ENCODE assay signal across 17 cellular contexts in genomic region chr12:100986595-100987547, GRCh38.
DNase-seq lines count a peak whose midpoint lies in the region; ATAC-seq and TF ChIP-seq lines count a peak whose summit lies in the region.
"Had no signal": no experiment of that assay in that cellular context is flagged by ENCODE, and none has a peak within 500 bp of the region (broad histone marks: within the 10 kb centered on the region; RNA-seq: fewer than 3 reads in every experiment).

No MANE protein-coding gene starts in this region.

- DNase-seq in AG10803 (ENCODE audit: low read depth) (peak; percentile 94), endodermal cell (peak; percentile 91), NCI-H774 (lab: John Stamatoyannopoulos, UW) (no peak), Calu3 (no peak)
- no peak for DNase-seq in effector memory CD8-positive, alpha-beta T cell
- DNase-seq in activated effector memory CD4-positive, alpha-beta T cell treated with anti-CD3 and anti-CD28 coated beads, Interleukin-2, amount 50 U/mL, for 16 hours: no peak
- DNase-seq: cortex of kidney; gastrocnemius medialis; stimulated activated CD4-positive, alpha-beta T cell treated with anti-CD3 and anti-CD28 coated beads, Interleukin-4, amount 100 ng/mL, for 24 hours; stimulated activated naive CD4-positive, alpha-beta T cell treated with Interleukin-2 at 50 U/mL for 16 hours had no signal

- H3K4me1 ChIP-seq in HUES48 (ENCODE audit: control insufficient read depth, insufficient read depth, low read length) (peaks cover 24% of the 10 kb centered on the region), endodermal cell (ENCODE audit: control insufficient read depth, insufficient read depth, low read length) (peaks cover 15% of the 10 kb centered on the region)
- H3K4me1 ChIP-seq: gastrocnemius medialis, parathyroid adenoma had no signal

- H3K9ac ChIP-seq in HUES48 (ENCODE audit: low read depth, low read length) (no peak overlapping the region), endodermal cell (ENCODE audit: extremely low read depth, low read length, poor library complexity, severe bottlenecking) (no peak overlapping the region)
- H3K9ac ChIP-seq: parathyroid adenoma had no signal

- CTCF ChIA-PET in Calu3 (lab: Charles Lee): no interaction called here

- WGBS in endodermal cell (ENCODE audit: insufficient coverage in 1 of 2, insufficient read length in 1 of 2), 2 experiments: 27 to 66% methylated on average over 4 to 8 of the region's 8 CpGs

- H3K27me3 Mint-ChIP-seq in endodermal cell (ENCODE audit: insufficient read depth) (no peaks in the 10 kb centered on the region), nephron (ENCODE audit: low read depth) (no peaks in the 10 kb centered on the region), Calu3 (ENCODE audit: unreplicated experiment) (no peaks in the 10 kb centered on the region)
- H3K27me3 Mint-ChIP-seq in effector memory CD8-positive, alpha-beta T cell: no peaks in the 10 kb centered on the region

- no peaks in the 10 kb centered on the region for H3K27me3 ChIP-seq in HUES48 (ENCODE audit: control insufficient read depth, insufficient read depth, low read length)
- no peaks in the 10 kb centered on the region for H3K27me3 ChIP-seq in endodermal cell (ENCODE audit: control insufficient read depth, insufficient read depth, low read length, poor library complexity, severe bottlenecking)
- H3K27me3 ChIP-seq: gastrocnemius medialis had no signal

- no peak for ATAC-seq in effector memory CD8-positive, alpha-beta T cell (replicated peaks)
- ATAC-seq: gastrocnemius medialis had no signal

- H3K4me3 ChIP-seq in AG10803 (ENCODE audit: low read length): peak overlapping the region; percentile 8; the same call in 1 of the 2 replicates
- H3K4me3 ChIP-seq in HUES48 (ENCODE audit: low read depth, low read length): peak overlapping the region; percentile 7; the same call in 1 of the 2 replicates
- H3K4me3 ChIP-seq in endodermal cell (ENCODE audit: low read length): no peak overlapping the region
- H3K4me3 ChIP-seq: gastrocnemius medialis had no signal

- no peaks in the 10 kb centered on the region for H3K36me3 ChIP-seq in HUES48 (ENCODE audit: control insufficient read depth, insufficient read depth, low read length)
- no peaks in the 10 kb centered on the region for H3K36me3 ChIP-seq in endodermal cell (ENCODE audit: control insufficient read depth, insufficient read depth, low read length)
- H3K36me3 ChIP-seq: gastrocnemius medialis had no signal

- H3K4me1 Mint-ChIP-seq in endodermal cell (peaks cover 32% of the 10 kb centered on the region), nephron (peaks cover 32% of the 10 kb centered on the region), Calu3 (ENCODE audit: low read depth, unreplicated experiment) (peaks cover 10% of the 10 kb centered on the region)
- no peaks in the 10 kb centered on the region for H3K4me1 Mint-ChIP-seq in effector memory CD8-positive, alpha-beta T cell (ENCODE audit: low read depth in 2 of 2)
- H3K4me1 Mint-ChIP-seq: CD4-positive, alpha-beta memory T cell had no signal

- H3K27ac Mint-ChIP-seq in endodermal cell (no peak overlapping the region), nephron (peak overlapping the region; percentile 52 to 92 (median 78)), Calu3 (ENCODE audit: unreplicated experiment) (no peak overlapping the region)
- H3K27ac Mint-ChIP-seq in effector memory CD8-positive, alpha-beta T cell: no peak overlapping the region
- H3K27ac Mint-ChIP-seq: activated naive CD8-positive, alpha-beta T cell; CD4-positive, alpha-beta memory T cell had no signal

- H3K4me3 Mint-ChIP-seq in endodermal cell (no peak overlapping the region), nephron (peak overlapping the region in 2 of 3 experiments; percentile 14 to 29), Calu3 (ENCODE audit: low read depth, unreplicated experiment) (no peak overlapping the region)
- no peak overlapping the region for H3K4me3 Mint-ChIP-seq in effector memory CD8-positive, alpha-beta T cell
- H3K4me3 Mint-ChIP-seq: activated naive CD8-positive, alpha-beta T cell; CD4-positive, alpha-beta memory T cell had no signal

- no TSS peak for BruUV-seq in Calu3 (replicated peaks; lab: Mats Ljungman, UMichigan)

- H3K9me3 ChIP-seq in HUES48 (ENCODE audit: control insufficient read depth, insufficient read depth, low read length): no peaks in the 10 kb centered on the region
- H3K9me3 ChIP-seq in endodermal cell (ENCODE audit: control insufficient read depth, low read length): no peaks in the 10 kb centered on the region
- H3K9me3 ChIP-seq: gastrocnemius medialis had no signal

- H3K27ac ChIP-seq in HUES48 (ENCODE audit: low read depth, low read length) (peak overlapping the region; percentile 92), endodermal cell (ENCODE audit: low read depth, low read length) (no peak overlapping the region)
- H3K27ac ChIP-seq: gastrocnemius medialis, HL-60, parathyroid adenoma, RWPE1 had no signal

- intact Hi-C loops in Calu3 (cut with micrococcal nuclease; ENCODE audit: unreplicated experiment): no loop called here

- H3K36me3 Mint-ChIP-seq in endodermal cell (ENCODE audit: low read depth) (no peaks in the 10 kb centered on the region), nephron (ENCODE audit: low read depth) (no peaks in the 10 kb centered on the region), Calu3 (ENCODE audit: insufficient read depth, unreplicated experiment) (no peaks in the 10 kb centered on the region)
- H3K36me3 Mint-ChIP-seq in effector memory CD8-positive, alpha-beta T cell (ENCODE audit: insufficient read depth): no peaks in the 10 kb centered on the region
- H3K36me3 Mint-ChIP-seq: activated naive CD8-positive, alpha-beta T cell; CD4-positive, alpha-beta memory T cell had no signal

- H3K9me3 Mint-ChIP-seq in endodermal cell (no peaks in the 10 kb centered on the region), nephron (peaks cover 3% of the 10 kb centered on the region), Calu3 (ENCODE audit: low read depth, unreplicated experiment) (peaks cover 8% of the 10 kb centered on the region)
- peaks cover 0 to 6% of the 10 kb centered on the region in 2 donors for H3K9me3 Mint-ChIP-seq in effector memory CD8-positive, alpha-beta T cell

- TF ChIP-seq CTCF in AG10803 (conservative IDR thresholded peaks at IDR 0.05; ENCODE audit: low read length) (peak; percentile 30), endodermal cell (conservative IDR thresholded peaks at IDR 0.05) (no peak), nephron (IDR thresholded peaks at IDR 0.05; ENCODE audit: unreplicated experiment in 3 of 3) (no peak), Calu3 (IDR thresholded peaks at IDR 0.05; ENCODE audit: unreplicated experiment) (no peak)

Comparison
In these comparisons a context has a peak if more than half of its experiments do, and no peak if none do; other contexts are left out.
1. DNase-seq: peak in AG10803 (single experiment) and endodermal cell (single experiment); none in NCI-H774 (single experiment), Calu3 (single experiment), effector memory CD8-positive, alpha-beta T cell (0 of 3) and activated effector memory CD4-positive, alpha-beta T cell treated with anti-CD3 and anti-CD28 coated beads, Interleukin-2, amount 50 U/mL, for 16 hours (single experiment).
2. H3K27ac Mint-ChIP-seq: peak in nephron (3 of 3); none in endodermal cell (single experiment), Calu3 (single experiment) and effector memory CD8-positive, alpha-beta T cell (0 of 2).
3. H3K4me3 Mint-ChIP-seq: peak in nephron (2 of 3); none in endodermal cell (single experiment), Calu3 (single experiment) and effector memory CD8-positive, alpha-beta T cell (0 of 2).